ENCODE assay signal across 8 cellular contexts in genomic region chr20:63740501-63741353, GRCh38. TPM values are rescaled to one million over a fixed set of nuclear protein-coding genes. Genes with fewer than 3 reads are reported as not detected.
DNase-seq lines count a peak whose midpoint lies in the region; ATAC-seq and TF ChIP-seq lines count a peak whose summit lies in the region.

No MANE protein-coding gene starts in this region.

- H3K27me3 ChIP-seq in gastrocnemius medialis: no peaks in the 10 kb centered on the region

- H3K36me3 ChIP-seq in gastrocnemius medialis: peaks cover 0 to 16% of the 10 kb centered on the region in 2 donors

- peak overlapping the region; percentile 74 for H3K4me3 ChIP-seq in NB4 (ENCODE audit: low read depth, low read length)
- peak overlapping the region; percentile 58 to 74 (median 66) for H3K4me3 ChIP-seq in gastrocnemius medialis

- DNase-seq in activated gamma-delta T cell treated with Interleukin-2 at 50 U/mL for 16 hours (peak; percentile 35), activated gamma-delta T cell (lab: John Stamatoyannopoulos, UW) (no peak), NB4 (ENCODE audit: low read depth) (peak; percentile 95), cerebellum (ENCODE audit: low spot score) (peak; percentile 61), inferior parietal cortex (ENCODE audit: extremely low spot score) (peak; percentile 51), gastrocnemius medialis (peak; percentile 91 to 96)

- ATAC-seq in SK-N-SH treated with all-trans-retinoic acid at 6 μM for 48 hours (peak; percentile 80), gastrocnemius medialis (peak; percentile 68 to 71), GM21381 (IDR thresholded peaks at IDR 0.05; ENCODE audit: unreplicated experiment) (no peak)

- in situ Hi-C loops in gastrocnemius medialis (cut with MboI; ENCODE audit: low sequenced_read_pairs in 4 of 4): no loop called here

- TF ChIP-seq POLR2A in NB4 (IDR thresholded peaks at IDR 0.05; ENCODE audit: extremely low read depth, insufficient read length): no peak
- peak; percentile 53 for TF ChIP-seq POLR2A in gastrocnemius medialis (IDR thresholded peaks at IDR 0.05)

- H3K4me1 ChIP-seq in gastrocnemius medialis: peaks cover 17 to 32% of the 10 kb centered on the region in 2 donors

- H3K9me3 ChIP-seq in gastrocnemius medialis: no peaks in the 10 kb centered on the region

- peak; percentile 7 for TF ChIP-seq CTCF in NB4 (IDR thresholded peaks at IDR 0.05; ENCODE audit: low read depth, low read length)
- peak in 2 of 5 experiments; percentile 47 to 60 for TF ChIP-seq CTCF in gastrocnemius medialis (IDR thresholded peaks at IDR 0.05 in 4 of 5, conservative IDR thresholded peaks at IDR 0.05 in 1 of 5)

- intact Hi-C loops in gastrocnemius medialis (cut with DNase I; ENCODE audit: low total_unique reads): loop anchor here (1.0 to 2.0 kb wide), 3 partner anchors 33 to 124 kb away; partner anchors contain the start of genes ARFRP1, GMEB2 and TPD52L2

- peak overlapping the region; percentile 90 to 95 (median 94) for H3K27ac ChIP-seq in gastrocnemius medialis

TF ChIP-seq in SK-N-SH treated with all-trans-retinoic acid at 6 μM for 48 hours, 23 proteins besides CTCF, POLR2A, EP300 and RAD21:
- no peak; the same call in 1 of the 2 replicates for TF ChIP-seq PATZ1 (CRISPR knock-in tag; IDR thresholded peaks at IDR 0.05; ENCODE audit: borderline replicate concordance)
- TF ChIP-seq BACH2 (CRISPR knock-in tag; IDR thresholded peaks at IDR 0.05; ENCODE audit: borderline replicate concordance): no peak
- 0 out of 2 replicates have a peak, but pooled peaks have one; percentile 13 for TF ChIP-seq TSHZ2 (CRISPR knock-in tag; IDR thresholded peaks at IDR 0.05)
- TF ChIP-seq TCF4 (CRISPR knock-in tag; IDR thresholded peaks at IDR 0.05; ENCODE audit: borderline replicate concordance): peak; percentile 33; the same call in 1 of the 2 replicates
- TF ChIP-seq SNAI2 (CRISPR knock-in tag; IDR thresholded peaks at IDR 0.05): no peak

RNA-seq across cellular contexts. Expression of gene SLC2A4RG, which starts 1.2 kb away (rescaled TPM):
- total RNA-seq in cerebellum (6.6 TPM), gastrocnemius medialis (10 to 100 TPM; 26.0 to 58.7 (median 39.1) TPM)

RNA-seq across cellular contexts. Expression of gene LIME1, which starts 4.3 kb away (rescaled TPM):
- total RNA-seq in cerebellum (9.3 TPM), gastrocnemius medialis (1 to 10 TPM; 2.0 to 6.3 (median 4.1) TPM)

RNA-seq across cellular contexts. Expression of gene ZGPAT, which starts 32.9 kb away (rescaled TPM):
- total RNA-seq in cerebellum (14.3 TPM), gastrocnemius medialis (10 to 100 TPM; 13.4 to 20.8 (median 15.5) TPM)

RNA-seq across cellular contexts. Expression of gene ARFRP1, which starts 33.0 kb away (rescaled TPM):
- total RNA-seq in cerebellum: 17.3 TPM
- total RNA-seq in gastrocnemius medialis: 10 to 100 TPM; 26.9 to 35.1 (median 27.8) TPM

RNA-seq across cellular contexts. Expression of gene TNFRSF6B, which starts 44.3 kb away (rescaled TPM):
- total RNA-seq in cerebellum (0.82 TPM), gastrocnemius medialis (1 to 10 TPM; 1.2 to 4.8 (median 3.1) TPM)
